1 cellular context compared by ENCODE assay signal in the genomic region with DNA sequence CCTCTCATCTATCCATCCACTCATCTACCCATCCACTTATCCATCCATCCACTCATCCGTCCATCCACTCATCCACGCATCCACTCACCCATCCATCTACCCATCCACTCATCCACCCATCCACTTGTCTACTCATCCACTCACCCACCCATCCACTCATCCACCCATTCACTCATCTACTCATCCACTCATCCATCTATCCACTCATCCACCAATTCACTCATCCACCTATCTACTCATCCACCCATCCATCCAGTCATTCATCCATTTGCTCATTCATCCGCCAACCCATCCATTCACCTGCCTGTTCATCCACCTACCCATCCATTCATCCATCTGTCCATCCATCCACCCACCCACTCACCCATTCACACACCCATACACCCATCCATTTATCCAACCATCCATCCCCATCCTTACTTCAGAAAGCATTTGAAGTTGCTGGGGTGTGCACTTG.
TF ChIP-seq lines count a peak whose summit lies in the region.

No MANE protein-coding gene starts in this region.

TF ChIP-seq in HEK293, 187 proteins besides CTCF, POLR2A, EP300 and RAD21 (continued from another document):
- TF ChIP-seq ZNF76 (tag by site-specific recombination; IDR thresholded peaks at IDR 0.05; ENCODE audit: borderline replicate concordance, low read depth): no peak
- TF ChIP-seq ZNF366 (tag by site-specific recombination; conservative IDR thresholded peaks at IDR 0.05): peak; percentile 100
- TF ChIP-seq, protein P1, sequence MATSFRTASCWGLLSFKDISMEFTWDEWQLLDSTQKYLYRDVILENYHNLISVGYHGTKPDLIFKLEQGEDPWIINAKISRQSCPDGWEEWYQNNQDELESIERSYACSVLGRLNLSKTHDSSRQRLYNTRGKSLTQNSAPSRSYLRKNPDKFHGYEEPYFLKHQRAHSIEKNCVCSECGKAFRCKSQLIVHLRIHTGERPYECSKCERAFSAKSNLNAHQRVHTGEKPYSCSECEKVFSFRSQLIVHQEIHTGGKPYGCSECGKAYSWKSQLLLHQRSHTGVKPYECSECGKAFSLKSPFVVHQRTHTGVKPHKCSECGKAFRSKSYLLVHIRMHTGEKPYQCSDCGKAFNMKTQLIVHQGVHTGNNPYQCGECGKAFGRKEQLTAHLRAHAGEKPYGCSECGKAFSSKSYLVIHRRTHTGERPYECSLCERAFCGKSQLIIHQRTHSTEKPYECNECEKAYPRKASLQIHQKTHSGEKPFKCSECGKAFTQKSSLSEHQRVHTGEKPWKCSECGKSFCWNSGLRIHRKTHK (tag by site-specific recombination; IDR thresholded peaks at IDR 0.05): no peak
- 0 out of 2 replicates have a peak, but pooled peaks have one; percentile 27 for TF ChIP-seq ZNF473 (tag by site-specific recombination; IDR thresholded peaks at IDR 0.05)
- peak; percentile 79; the same call in 1 of the 2 replicates for TF ChIP-seq ZNF521 (tag by site-specific recombination; IDR thresholded peaks at IDR 0.05)
- TF ChIP-seq, protein P2, sequence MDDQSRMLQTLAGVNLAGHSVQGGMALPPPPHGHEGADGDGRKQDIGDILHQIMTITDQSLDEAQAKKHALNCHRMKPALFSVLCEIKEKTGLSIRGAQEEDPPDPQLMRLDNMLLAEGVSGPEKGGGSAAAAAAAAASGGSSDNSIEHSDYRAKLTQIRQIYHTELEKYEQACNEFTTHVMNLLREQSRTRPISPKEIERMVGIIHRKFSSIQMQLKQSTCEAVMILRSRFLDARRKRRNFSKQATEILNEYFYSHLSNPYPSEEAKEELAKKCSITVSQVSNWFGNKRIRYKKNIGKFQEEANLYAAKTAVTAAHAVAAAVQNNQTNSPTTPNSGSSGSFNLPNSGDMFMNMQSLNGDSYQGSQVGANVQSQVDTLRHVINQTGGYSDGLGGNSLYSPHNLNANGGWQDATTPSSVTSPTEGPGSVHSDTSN (CRISPR knock-in tag; IDR thresholded peaks at IDR 0.05): no peak
- TF ChIP-seq, protein P3, sequence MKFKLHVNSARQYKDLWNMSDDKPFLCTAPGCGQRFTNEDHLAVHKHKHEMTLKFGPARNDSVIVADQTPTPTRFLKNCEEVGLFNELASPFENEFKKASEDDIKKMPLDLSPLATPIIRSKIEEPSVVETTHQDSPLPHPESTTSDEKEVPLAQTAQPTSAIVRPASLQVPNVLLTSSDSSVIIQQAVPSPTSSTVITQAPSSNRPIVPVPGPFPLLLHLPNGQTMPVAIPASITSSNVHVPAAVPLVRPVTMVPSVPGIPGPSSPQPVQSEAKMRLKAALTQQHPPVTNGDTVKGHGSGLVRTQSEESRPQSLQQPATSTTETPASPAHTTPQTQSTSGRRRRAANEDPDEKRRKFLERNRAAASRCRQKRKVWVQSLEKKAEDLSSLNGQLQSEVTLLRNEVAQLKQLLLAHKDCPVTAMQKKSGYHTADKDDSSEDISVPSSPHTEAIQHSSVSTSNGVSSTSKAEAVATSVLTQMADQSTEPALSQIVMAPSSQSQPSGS (tag by site-specific recombination; IDR thresholded peaks at IDR 0.05; ENCODE audit: low read depth): no peak
- TF ChIP-seq ZFHX2 (tag by site-specific recombination; conservative IDR thresholded peaks at IDR 0.05): peak; percentile 82
- peak; percentile 99 for TF ChIP-seq ZBTB17 (tag by site-specific recombination; IDR thresholded peaks at IDR 0.05)
